Comparison of ENCODE assay signal across 14 cellular contexts in genomic region chr19:12930002-12930645, GRCh38. TPM values are rescaled to one million over a fixed set of nuclear protein-coding genes. Genes with fewer than 3 reads are reported as not detected.
A peak's percentile ranks its signal among the peaks of the same experiment; 100 is the strongest.
DNase-seq lines count a peak whose midpoint lies in the region; ATAC-seq and TF ChIP-seq lines count a peak whose summit lies in the region.
"Had no signal": no experiment of that assay in that cellular context is flagged by ENCODE, and none has a peak within 500 bp of the region (broad histone marks: within the 10 kb centered on the region; RNA-seq: fewer than 3 reads in every experiment).

No MANE protein-coding gene starts in this region.

- no peaks in the 10 kb centered on the region for H3K9me3 ChIP-seq in KOPT-K1 (ENCODE audit: insufficient read depth, low read length, poor library complexity, severe bottlenecking)
- H3K9me3 ChIP-seq: A549 had no signal

- POLR2A ChIA-PET in RWPE1 (lab: Yijun Ruan, JAX; ENCODE audit: low non-redundant PET), result no interaction called here

- TF ChIP-seq POLR2A in GM18505 (IDR thresholded peaks at IDR 0.05; ENCODE audit: borderline replicate concordance, extremely low read depth, insufficient read depth, insufficient read length), result no peak

- TF ChIP-seq CTCF in RWPE1 (conservative IDR thresholded peaks at IDR 0.05; ENCODE audit: low read depth), result no peak

- H3K27ac Mint-ChIP-seq in activated naive CD4-positive, alpha-beta T cell treated with anti-CD3 and anti-CD28 coated beads, Interleukin-2, amount 50 U/mL, for 72 hours, result peak overlapping the region; percentile 37 to 45

- CTCF ChIA-PET in RWPE1 (lab: Yijun Ruan, JAX), result no interaction called here

- peaks cover 31 to 36% of the 10 kb centered on the region in 2 donors for H3K36me3 Mint-ChIP-seq in activated naive CD4-positive, alpha-beta T cell treated with anti-CD3 and anti-CD28 coated beads, Interleukin-2, amount 50 U/mL, for 72 hours

- no peak for DNase-seq in activated naive CD4-positive, alpha-beta T cell treated with anti-CD3 and anti-CD28 coated beads, Interleukin-2, amount 50 U/mL, for 72 hours (ENCODE audit: low spot score in 2 of 2)
- no peak for DNase-seq in activated naive CD4-positive, alpha-beta T cell (lab: John Stamatoyannopoulos, UW)
- DNase-seq in RWPE1 (ENCODE audit: low spot score), result no peak
- DNase-seq: GDM1, NCI-H1417, NCI-H2029, NCI-H510A had no signal

- H3K27ac ChIP-seq in KOPT-K1 (ENCODE audit: low read depth, low read length, poor library complexity, severe bottlenecking) (peak overlapping the region; percentile 34), RWPE1 (0 out of 2 replicates have a peak overlapping the region, but pooled peaks have one; percentile 2)
- H3K27ac ChIP-seq: A549, C4-2B had no signal

- H3K36me3 ChIP-seq in KOPT-K1 (ENCODE audit: insufficient read depth, low read length), result peaks cover 67% of the 10 kb centered on the region

- no peak for ATAC-seq in activated naive CD4-positive, alpha-beta T cell treated with anti-CD3 and anti-CD28 coated beads, Interleukin-2, amount 50 U/mL, for 72 hours
- ATAC-seq in HG03565 (IDR thresholded peaks at IDR 0.05; ENCODE audit: unreplicated experiment), result no peak
- ATAC-seq in GM18505 (IDR thresholded peaks at IDR 0.05; ENCODE audit: unreplicated experiment), result no peak
- no peak for ATAC-seq in GM19452 (IDR thresholded peaks at IDR 0.05; ENCODE audit: unreplicated experiment)
- ATAC-seq: A549 had no signal

- no peaks in the 10 kb centered on the region for H3K9me3 Mint-ChIP-seq in activated naive CD4-positive, alpha-beta T cell treated with anti-CD3 and anti-CD28 coated beads, Interleukin-2, amount 50 U/mL, for 72 hours

RNA-seq across cellular contexts. Expression of gene FARSA, which starts 3.4 kb away (rescaled TPM):
- 100 to 1,000 TPM in 1 of 2 donors, 10 to 100 TPM in 1; 89.2 to 116 TPM for total RNA-seq in activated naive CD4-positive, alpha-beta T cell treated with anti-CD3 and anti-CD28 coated beads, Interleukin-2, amount 50 U/mL, for 72 hours

RNA-seq across cellular contexts. Expression of gene CALR, which starts 8.3 kb away (rescaled TPM):
- total RNA-seq in activated naive CD4-positive, alpha-beta T cell treated with anti-CD3 and anti-CD28 coated beads, Interleukin-2, amount 50 U/mL, for 72 hours, result 100 to 1,000 TPM; 505 to 624 TPM

RNA-seq across cellular contexts. Expression of gene SYCE2, which starts 11.0 kb away (rescaled TPM):
- 1 to 10 TPM; 2.2 to 4.8 TPM for total RNA-seq in activated naive CD4-positive, alpha-beta T cell treated with anti-CD3 and anti-CD28 coated beads, Interleukin-2, amount 50 U/mL, for 72 hours
- total RNA-seq: HT-29 had no signal

RNA-seq across cellular contexts. Expression of gene RAD23A, which starts 15.5 kb away (rescaled TPM):
- total RNA-seq in activated naive CD4-positive, alpha-beta T cell treated with anti-CD3 and anti-CD28 coated beads, Interleukin-2, amount 50 U/mL, for 72 hours, result 100 to 1,000 TPM; 146 to 207 TPM

RNA-seq across cellular contexts. Expression of gene GADD45GIP1, which starts 26.9 kb away (rescaled TPM):
- total RNA-seq in activated naive CD4-positive, alpha-beta T cell treated with anti-CD3 and anti-CD28 coated beads, Interleukin-2, amount 50 U/mL, for 72 hours, result 10 to 100 TPM in 1 of 2 donors, 1 to 10 TPM in 1; 7.7 to 26.7 TPM
